18 cellular contexts compared by ENCODE assay signal in the genomic region with DNA sequence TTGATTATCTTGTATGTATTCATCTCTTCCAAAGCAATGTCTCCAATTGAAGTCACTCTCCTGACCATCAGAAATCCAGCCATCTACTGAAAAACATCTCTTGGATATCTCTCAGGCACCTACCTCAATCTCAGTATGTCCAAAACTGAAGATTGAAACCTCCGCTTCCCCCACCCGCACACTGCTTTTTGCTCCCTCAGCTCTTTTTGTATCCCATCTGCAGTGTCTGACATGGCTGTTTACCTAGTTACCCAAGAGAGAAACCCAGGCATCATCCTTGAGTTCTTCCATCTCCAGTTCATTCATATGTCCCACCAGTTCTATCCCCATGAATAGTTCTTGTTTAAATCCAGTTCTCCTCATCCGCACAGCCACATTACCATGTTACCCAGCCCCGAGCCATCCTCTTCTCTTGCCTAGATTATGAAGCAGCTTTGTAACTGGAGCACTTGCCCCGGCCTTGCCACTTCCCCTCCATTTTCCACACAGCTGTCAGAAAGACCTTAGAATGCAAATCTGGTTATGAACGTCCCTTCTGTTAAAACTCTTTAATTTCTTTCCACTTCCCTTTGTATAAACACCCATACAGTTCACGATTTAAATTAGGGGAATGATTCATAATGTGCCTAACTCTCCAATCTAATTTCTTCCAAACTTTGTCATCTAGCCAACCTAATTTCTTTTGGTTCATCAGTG. TPM values are rescaled to one million over a fixed set of nuclear protein-coding genes. Genes with fewer than 3 reads are reported as not detected.
DNase-seq lines count a peak whose midpoint lies in the region; ATAC-seq, FAIRE-seq and TF ChIP-seq lines count a peak whose summit lies in the region.
"Had no signal": no experiment of that assay in that cellular context is flagged by ENCODE, and none has a peak within 500 bp of the region (broad histone marks: within the 10 kb centered on the region; RNA-seq: fewer than 3 reads in every experiment).

No MANE protein-coding gene starts in this region.

- H3K4me1 ChIP-seq in Karpas-422 (ENCODE audit: low read length): peaks cover 7% of the 10 kb centered on the region
- no peaks in the 10 kb centered on the region; a peak in 1 of 5 replicates for H3K4me1 ChIP-seq in K562 (replicated peaks in 1 of 2; ENCODE audit: control insufficient read depth in 2 of 2, insufficient read depth in 2 of 2, low read length in 2 of 2)
- H3K4me1 ChIP-seq: BE2C had no signal

- ATAC-seq in K562: no peak
- ATAC-seq: CD8-positive, alpha-beta T cell had no signal

- H4K20me1 ChIP-seq in Karpas-422 (ENCODE audit: insufficient read depth, low read depth, low read length) (no peaks in the 10 kb centered on the region), K562 (replicated peaks; ENCODE audit: control insufficient read depth, insufficient read depth, low read length) (no peaks in the 10 kb centered on the region)

- intact Hi-C loops in K562 (cut with micrococcal nuclease): no loop called here

- peaks cover 7% of the 10 kb centered on the region for H3K27me3 Mint-ChIP-seq in nephron progenitor cell (ENCODE audit: low read depth, poor library complexity)

- no peaks in the 10 kb centered on the region for H3K9me3 ChIP-seq in Karpas-422 (ENCODE audit: low read length)
- H3K9me3 ChIP-seq in K562 (replicated peaks; ENCODE audit: control insufficient read depth, insufficient read depth, low read depth, low read length): no peaks in the 10 kb centered on the region
- H3K9me3 ChIP-seq: BE2C had no signal

- no peak overlapping the region for H3K27ac ChIP-seq in Karpas-422 (ENCODE audit: low read length)
- no peak overlapping the region for H3K27ac ChIP-seq in K562 (ENCODE audit: extremely low read depth, low read depth, low read length)

- H2AFZ ChIP-seq in Karpas-422 (ENCODE audit: low read length): peak overlapping the region; percentile 24; the same call in 1 of the 2 replicates
- no peak overlapping the region for H2AFZ ChIP-seq in K562 (ENCODE audit: low read depth, low read length)

- no peak for TF ChIP-seq POLR2A in K562 (conservative IDR thresholded peaks at IDR 0.05)

- H3K9me1 ChIP-seq in K562 (ENCODE audit: control insufficient read depth, insufficient read depth, low read length): no peaks in the 10 kb centered on the region

- H3K27me3 ChIP-seq in Karpas-422 (ENCODE audit: low read length) (no peaks in the 10 kb centered on the region), K562 (ENCODE audit: control insufficient read depth in 2 of 2, insufficient read depth in 2 of 2, low read length in 2 of 2) (peaks cover 2 to 10% of the 10 kb centered on the region in 2 experiments; a peak in 2 of 5 replicates)
- H3K27me3 ChIP-seq: BE2C had no signal

- no peak for TF ChIP-seq EP300 in K562 (IDR thresholded peaks at IDR 0.05; ENCODE audit: low read length)

- H3K4me3 ChIP-seq in Karpas-422 (ENCODE audit: low read length) (no peak overlapping the region), K562 (no peak overlapping the region)

- peak overlapping the region; percentile 2 for H3K27ac Mint-ChIP-seq in nephron progenitor cell
- H3K27ac Mint-ChIP-seq: CD8-positive, alpha-beta T cell had no signal

- in situ Hi-C loops in K562 (cut with MboI): no loop called here

- TF ChIP-seq RAD21 in K562 (CRISPR knock-in tag; conservative IDR thresholded peaks at IDR 0.05 in 1 of 2, IDR thresholded peaks at IDR 0.05 in 1 of 2): no peak

- no peak for FAIRE-seq in K562 (lab: Jason Lieb, UNC)
- FAIRE-seq: GM12891 had no signal

- H3K9me2 ChIP-seq in Karpas-422 (replicated peaks; ENCODE audit: insufficient read depth, low read length): no peaks in the 10 kb centered on the region

- BruUV-seq in K562 (replicated peaks; lab: Mats Ljungman, UMichigan): no TSS peak

- H3K4me3 Mint-ChIP-seq in nephron progenitor cell: no peak overlapping the region
- H3K4me3 Mint-ChIP-seq: CD8-positive, alpha-beta T cell had no signal

- POLR2A ChIA-PET in K562 (lab: Yijun Ruan, JAX): interaction anchor here (1.5 kb wide), 1 partner anchor 15 kb away, joined by 4 read pairs; no protein-coding TSS in a partner anchor

- H3K79me2 ChIP-seq in Karpas-422 (ENCODE audit: low read length): no peaks in the 10 kb centered on the region
- no peaks in the 10 kb centered on the region for H3K79me2 ChIP-seq in K562 (ENCODE audit: control insufficient read depth, insufficient read depth, low read length)

- H3K9ac ChIP-seq in Karpas-422 (ENCODE audit: low read length) (no peak overlapping the region), K562 (ENCODE audit: insufficient read depth in 1 of 2, low read depth in 2 of 2, low read length in 2 of 2) (no peak overlapping the region)

- peaks cover 32% of the 10 kb centered on the region for H3K4me1 Mint-ChIP-seq in nephron progenitor cell

- WGBS in K562 (ENCODE audit: insufficient coverage, low coverage, missing lambda C conversion rate): 8% methylated on average over 7 of the region's 7 CpGs

- peak; percentile 36 for DNase-seq in CD1c-positive myeloid dendritic cell (ENCODE audit: extremely low spot score)
- no peak for DNase-seq in Karpas-422
- no peak for DNase-seq in K562 (ENCODE audit: extremely low read depth in 1 of 4, low spot score in 3 of 4)
- DNase-seq in nephron progenitor cell: no peak
- DNase-seq in NCI-H1417 treated with DMSO at 0.1 percent for 48 hours (lab: John Stamatoyannopoulos, UW): no peak
- no peak for DNase-seq in LoVo (ENCODE audit: low spot score)
- no peak for DNase-seq in foreskin melanocyte
- DNase-seq: BE2C; Calu3; CD8-positive, alpha-beta T cell; KG1; NCI-H1436; NCI-H1930; NCI-H226; NCI-H524; NCI-H82; SW 1271 had no signal

- TF ChIP-seq CTCF in K562 (IDR thresholded peaks at IDR 0.05 in 2 of 3, conservative IDR thresholded peaks at IDR 0.05 in 1 of 3; ENCODE audit: insufficient read depth in 2 of 3, low read depth in 1 of 3, low read length in 3 of 3): no peak
- TF ChIP-seq CTCF in nephron progenitor cell (IDR thresholded peaks at IDR 0.05): no peak

- CTCF ChIA-PET in K562 (lab: Yijun Ruan, JAX; ENCODE audit: low intra/inter-chr PET ratio): no interaction called here

- no peak overlapping the region for H3K4me2 ChIP-seq in Karpas-422 (ENCODE audit: low read depth, low read length, poor library complexity, severe bottlenecking)
- no peak overlapping the region for H3K4me2 ChIP-seq in K562 (ENCODE audit: insufficient read depth, low read length)

- H3K36me3 ChIP-seq in Karpas-422 (ENCODE audit: insufficient read depth, low read length): no peaks in the 10 kb centered on the region
- no peaks in the 10 kb centered on the region for H3K36me3 ChIP-seq in K562 (ENCODE audit: control insufficient read depth, insufficient read depth, low read length)
- H3K36me3 ChIP-seq: BE2C had no signal

- no peaks in the 10 kb centered on the region for H3K9me3 Mint-ChIP-seq in nephron progenitor cell
- H3K9me3 Mint-ChIP-seq: CD8-positive, alpha-beta T cell had no signal

- H3K36me3 Mint-ChIP-seq in nephron progenitor cell (ENCODE audit: low read depth): no peaks in the 10 kb centered on the region
- H3K36me3 Mint-ChIP-seq: CD8-positive, alpha-beta T cell had no signal

TF ChIP-seq in K562, 482 proteins besides CTCF, POLR2A, EP300 and RAD21:
- peak; percentile 39; the same call in 1 of the 2 replicates for TF ChIP-seq ZNF316 (IDR thresholded peaks at IDR 0.05)
- TF ChIP-seq MAFG (tag; conservative IDR thresholded peaks at IDR 0.05): 0 out of 2 replicates have a peak, but pooled peaks have one; percentile 8
- peak; percentile 44; the same call in 1 of the 2 replicates for TF ChIP-seq C11orf30 (IDR thresholded peaks at IDR 0.05; ENCODE audit: low read depth)
- TF ChIP-seq CHAMP1 (IDR thresholded peaks at IDR 0.05): no peak
- no peak for TF ChIP-seq ATF7 (IDR thresholded peaks at IDR 0.05)
- TF ChIP-seq PHB (CRISPR knock-in tag; IDR thresholded peaks at IDR 0.05): no peak

RNA-seq across cellular contexts. Expression of gene GCLC, which starts 40.5 kb away (rescaled TPM):
- 11.6 and 20.3 TPM in 2 replicates for total RNA-seq in Karpas-422 (2014; rRNA removed; shearing (Covaris generic); ENCODE audit: low replicate concordance)
- total RNA-seq in K562 (2011; cell fraction: chromatin; rRNA removed; ENCODE audit: low replicate concordance): 8.9 and 27.4 TPM in 2 replicates
- total RNA-seq in K562 (2011; cell fraction: nucleolus; rRNA removed): 6.2 and 7.4 TPM in 2 replicates
- total RNA-seq in K562 (2011; cell fraction: nucleoplasm; rRNA removed): 9.5 and 22.1 TPM in 2 replicates
- total RNA-seq in K562 (2014; rRNA removed): 7.0 and 9.3 TPM in 2 replicates
- total RNA-seq in K562 (2014; rRNA removed; fragmentation: Illumina TruSeq; extraction: Trizol): 13.3 and 13.8 TPM in 2 replicates
- total RNA-seq in K562 (2015; rRNA removed; fragmentation: Illumina TruSeq; extraction: Trizol): 11.5 and 12.1 TPM in 2 replicates
- total RNA-seq in K562 (2021): 13.9 and 15.1 TPM in 2 replicates
- polyA plus RNA-seq in K562 (2011; rRNA removed): 9.1 and 9.4 TPM in 2 replicates
- 3.2 and 6.5 TPM in 2 replicates for polyA plus RNA-seq in K562 (2011; cell fraction: cytosol; rRNA removed)
- 8.8 and 15.1 TPM in 2 replicates for polyA plus RNA-seq in K562 (2011; cell fraction: nucleus; rRNA removed)
- polyA plus RNA-seq in K562 (2012): 8.9 and 14.6 TPM in 2 replicates
- 13.5 and 20.0 TPM in 2 replicates for polyA plus RNA-seq in K562 (2014; fragmentation: Illumina TruSeq; extraction: Trizol)
- polyA plus RNA-seq in K562 (2014; fragmentation: Nextera tagmentation; extraction: Ambion mirVana): 1 to 10 TPM; 3.9 to 5.1 TPM
- 4.8 and 9.4 TPM in 2 replicates for polyA plus RNA-seq in K562 (2014; rRNA removed)
- polyA minus RNA-seq in K562 (2011; rRNA and poly(A)+ RNA removed): 20.4 and 25.0 TPM in 2 replicates
- polyA minus RNA-seq in K562 (2011; cell fraction: cytosol; rRNA and poly(A)+ RNA removed): 5.5 and 13.0 TPM in 2 replicates
- 5.1 and 13.1 TPM in 2 replicates for polyA minus RNA-seq in K562 (2011; cell fraction: nucleus; rRNA and poly(A)+ RNA removed)
